In genomic region chrX:18010251-18010650, GRCh38 we compare ENCODE assay signal across 23 cellular contexts.
DNase-seq lines count a peak whose midpoint lies in the region; ATAC-seq, FAIRE-seq and TF ChIP-seq lines count a peak whose summit lies in the region.
"Had no signal": no experiment of that assay in that cellular context is flagged by ENCODE, and none has a peak within 500 bp of the region (broad histone marks: within the 10 kb centered on the region; RNA-seq: fewer than 3 reads in every experiment).

No MANE protein-coding gene starts in this region.

- TF ChIP-seq CTCF in psoas muscle (IDR thresholded peaks at IDR 0.05) = no peak

- no peaks in the 10 kb centered on the region for H3K27me3 Mint-ChIP-seq in activated CD4-positive, alpha-beta memory T cell treated with anti-CD3 and anti-CD28 coated beads, Interleukin-2, amount 10 ng/mL, durations not matched to agents 7 days and 5 days
- H3K27me3 Mint-ChIP-seq: activated CD4-positive, alpha-beta T cell treated with anti-CD3 and anti-CD28 coated beads, Interleukin-2, amount 10 ng/mL, durations not matched to agents 7 days and 5 days had no signal

- H3K4me1 Mint-ChIP-seq in activated CD4-positive, alpha-beta memory T cell treated with anti-CD3 and anti-CD28 coated beads, Interleukin-2, amount 10 ng/mL, durations not matched to agents 7 days and 5 days = no peaks in the 10 kb centered on the region
- H3K4me1 Mint-ChIP-seq: activated CD4-positive, alpha-beta T cell treated with anti-CD3 and anti-CD28 coated beads, Interleukin-2, amount 10 ng/mL, durations not matched to agents 7 days and 5 days had no signal

- intact Hi-C loops in psoas muscle (cut with DNase I) = no loop called here

- no peaks in the 10 kb centered on the region for H3K9me3 Mint-ChIP-seq in activated CD4-positive, alpha-beta memory T cell treated with anti-CD3 and anti-CD28 coated beads, Interleukin-2, amount 10 ng/mL, durations not matched to agents 7 days and 5 days
- H3K9me3 Mint-ChIP-seq: activated CD4-positive, alpha-beta T cell treated with anti-CD3 and anti-CD28 coated beads, Interleukin-2, amount 10 ng/mL, durations not matched to agents 7 days and 5 days had no signal

- H3K4me3 ChIP-seq in psoas muscle = no peak overlapping the region
- H3K4me3 ChIP-seq: PC-9 had no signal

- 92 to 95% (median 92%) methylated on average over 4 of the region's 4 CpGs for WGBS in psoas muscle, 3 donors

- no peaks in the 10 kb centered on the region for H3K36me3 Mint-ChIP-seq in activated CD4-positive, alpha-beta memory T cell treated with anti-CD3 and anti-CD28 coated beads, Interleukin-2, amount 10 ng/mL, durations not matched to agents 7 days and 5 days (ENCODE audit: low read depth)

- no peak for ATAC-seq in psoas muscle
- no peak for ATAC-seq in HG02642 (IDR thresholded peaks at IDR 0.05; ENCODE audit: poor library complexity, unreplicated experiment)
- ATAC-seq: left lobe of liver had no signal

- H3K36me3 ChIP-seq in psoas muscle (ENCODE audit: insufficient read depth in 1 of 2, low read depth in 1 of 2) = no peaks in the 10 kb centered on the region

- no peaks in the 10 kb centered on the region for H3K9me3 ChIP-seq in psoas muscle

- CTCF ChIA-PET in activated CD4-positive, alpha-beta memory T cell treated with anti-CD3 and anti-CD28 coated beads, Interleukin-2, amount 10 ng/mL, durations not matched to agents 7 days and 5 days (lab: Charles Lee) = no interaction called here

- H3K4me3 Mint-ChIP-seq in activated CD4-positive, alpha-beta memory T cell treated with anti-CD3 and anti-CD28 coated beads, Interleukin-2, amount 10 ng/mL, durations not matched to agents 7 days and 5 days = no peak overlapping the region
- H3K4me3 Mint-ChIP-seq: activated CD4-positive, alpha-beta T cell treated with anti-CD3 and anti-CD28 coated beads, Interleukin-2, amount 10 ng/mL, durations not matched to agents 7 days and 5 days had no signal

- peak; percentile 89 for FAIRE-seq in islet of Langerhans (lab: Jason Lieb, UNC)
- FAIRE-seq: endometrium, frontal cortex, urothelium cell line had no signal

- H3K4me1 ChIP-seq in psoas muscle = no peaks in the 10 kb centered on the region

- peaks cover 0 to 12% (median 0%) of the 10 kb centered on the region in 3 donors for H3K27me3 ChIP-seq in psoas muscle (ENCODE audit: insufficient read depth in 3 of 3, low read length in 2 of 3)

- DNase-seq in DMS153 (lab: John Stamatoyannopoulos, UW) = peak; percentile 81
- peak; percentile 68 for DNase-seq in NCI-H146 (lab: John Stamatoyannopoulos, UW)
- peak; percentile 74 for DNase-seq in NCI-H526 treated with DMSO at 0.1 percent for 48 hours (lab: John Stamatoyannopoulos, UW)
- no peak for DNase-seq in NCI-H1048 (lab: John Stamatoyannopoulos, UW)
- no peak for DNase-seq in psoas muscle
- DNase-seq in activated CD4-positive, alpha-beta memory T cell treated with anti-CD3 and anti-CD28 coated beads, Interleukin-2, amount 10 ng/mL, durations not matched to agents 7 days and 5 days = no peak
- DNase-seq: activated CD4-positive, alpha-beta T cell treated with anti-CD3 and anti-CD28 coated beads, Interleukin-2, amount 10 ng/mL, durations not matched to agents 7 days and 5 days; activated naive CD4-positive, alpha-beta T cell; activated T-cell treated with anti-CD3 and anti-CD28 coated beads, Interleukin-2, amount 50 U/mL, for 48 hours; DMS 273 treated with DMSO at 0.1 percent for 48 hours; hippocampal formation; mesendoderm; PC-9; posterior cingulate gyrus; Right ventricle myocardium superior; stimulated activated CD4-positive, alpha-beta T cell treated with anti-CD3 and anti-CD28 coated beads, Interleukin-15, amount 100 ng/mL, for 24 hours; stimulated activated naive CD4-positive, alpha-beta T cell treated with Interleukin-2 at 50 U/mL for 16 hours had no signal

- no peak overlapping the region for H3K27ac ChIP-seq in psoas muscle
- H3K27ac ChIP-seq: PC-9 had no signal

- POLR2A ChIA-PET in activated CD4-positive, alpha-beta memory T cell treated with anti-CD3 and anti-CD28 coated beads, Interleukin-2, amount 10 ng/mL, durations not matched to agents 7 days and 5 days (lab: Charles Lee) = no interaction called here

- H3K27ac Mint-ChIP-seq in activated CD4-positive, alpha-beta memory T cell treated with anti-CD3 and anti-CD28 coated beads, Interleukin-2, amount 10 ng/mL, durations not matched to agents 7 days and 5 days = no peak overlapping the region
- H3K27ac Mint-ChIP-seq: activated CD4-positive, alpha-beta T cell treated with anti-CD3 and anti-CD28 coated beads, Interleukin-2, amount 10 ng/mL, durations not matched to agents 7 days and 5 days had no signal

Comparison
In these comparisons a context has a peak if more than half of its experiments do, and no peak if none do; other contexts are left out.
1. DNase-seq: peak in DMS153 (single experiment), NCI-H146 (single experiment) and NCI-H526 treated with DMSO at 0.1 percent for 48 hours (single experiment); none in NCI-H1048 (single experiment), psoas muscle (0 of 2) and activated CD4-positive, alpha-beta memory T cell treated with anti-CD3 and anti-CD28 coated beads, Interleukin-2, amount 10 ng/mL, durations not matched to agents 7 days and 5 days (single experiment).